8 cellular contexts compared by ENCODE assay signal in genomic region chr9:124258765-124259272, GRCh38. TPM values are rescaled to one million over a fixed set of nuclear protein-coding genes. Genes with fewer than 3 reads are reported as not detected.
DNase-seq lines count a peak whose midpoint lies in the region; ATAC-seq and TF ChIP-seq lines count a peak whose summit lies in the region.

No MANE protein-coding gene starts in this region.

- H3K27me3 Mint-ChIP-seq in endothelial cell (ENCODE audit: unreplicated experiment): peaks cover 15% of the 10 kb centered on the region

- H3K4me1 ChIP-seq in DOHH2 (ENCODE audit: control insufficient read depth, low read length): peaks cover 90% of the 10 kb centered on the region
- H3K4me1 ChIP-seq in PC-3 (ENCODE audit: insufficient read depth, low read length): peaks cover 37% of the 10 kb centered on the region

- H3K4me2 ChIP-seq in DOHH2 (ENCODE audit: low read length) (peak overlapping the region; percentile 63), PC-3 (ENCODE audit: low read length) (peak overlapping the region; percentile 80), neural cell (ENCODE audit: low read length) (peak overlapping the region; percentile 91)

- POLR2A ChIA-PET in PC-3 (lab: Charles Lee; ENCODE audit: unreplicated experiment): interaction anchor here (0.7 kb wide), 1 partner anchor 66 kb away, joined by 7 read pairs; no protein-coding TSS in a partner anchor

- H3K9me3 Mint-ChIP-seq in endothelial cell (ENCODE audit: unreplicated experiment): no peaks in the 10 kb centered on the region

- H3F3A ChIP-seq in DOHH2 (ENCODE audit: control insufficient read depth, insufficient read depth) (peaks cover 32% of the 10 kb centered on the region), PC-3 (ENCODE audit: low read length, unreplicated experiment) (peaks cover 5% of the 10 kb centered on the region), neural cell (ENCODE audit: insufficient read depth, low read length, poor library complexity, severe bottlenecking) (no peaks in the 10 kb centered on the region)

- peaks cover 53% of the 10 kb centered on the region for H3K4me1 Mint-ChIP-seq in endothelial cell (ENCODE audit: unreplicated experiment)

- peaks cover 56% of the 10 kb centered on the region for H3K27me3 ChIP-seq in DOHH2 (ENCODE audit: control insufficient read depth, low read length)
- H3K27me3 ChIP-seq in PC-3 (ENCODE audit: low read length): no peaks in the 10 kb centered on the region
- H3K27me3 ChIP-seq in neural cell (ENCODE audit: insufficient read depth, low read depth, low read length): no peaks in the 10 kb centered on the region

- H3K9ac ChIP-seq in PC-3 (ENCODE audit: low read length) (peak overlapping the region; percentile 67), neural cell (ENCODE audit: low read length) (peak overlapping the region; percentile 62)

- peak overlapping the region; percentile 12 for H3K27ac Mint-ChIP-seq in endothelial cell (ENCODE audit: unreplicated experiment)

- CTCF ChIA-PET in PC-3 (lab: Charles Lee): no interaction called here

- H3K36me3 ChIP-seq in DOHH2 (ENCODE audit: control insufficient read depth, low read length) (no peaks in the 10 kb centered on the region; the same call in 1 of the 2 replicates), PC-3 (ENCODE audit: low read depth, low read length) (peaks cover 2% of the 10 kb centered on the region; the same call in 1 of the 2 replicates), neural cell (ENCODE audit: insufficient read depth, low read length) (no peaks in the 10 kb centered on the region)

- no peaks in the 10 kb centered on the region for H3K9me2 ChIP-seq in DOHH2 (replicated peaks; ENCODE audit: control insufficient read depth, low read length)
- no peaks in the 10 kb centered on the region for H3K9me2 ChIP-seq in PC-3 (replicated peaks; ENCODE audit: low read length)
- no peaks in the 10 kb centered on the region for H3K9me2 ChIP-seq in neural cell (ENCODE audit: insufficient read depth, low read length)

- H3K4me3 ChIP-seq in DOHH2 (ENCODE audit: low read length): peak overlapping the region; percentile 77
- peak overlapping the region; percentile 92 for H3K4me3 ChIP-seq in PC-3 (ENCODE audit: low read length)
- H3K4me3 ChIP-seq in neural cell (ENCODE audit: low read length): peak overlapping the region; percentile 87

- TF ChIP-seq EP300 in neural cell (conservative IDR thresholded peaks at IDR 0.05; ENCODE audit: poor library complexity, severe bottlenecking): no peak

- H3K36me3 Mint-ChIP-seq in endothelial cell (ENCODE audit: low read depth, unreplicated experiment): no peaks in the 10 kb centered on the region

- DNase-seq in PC-3 (peak; percentile 2), endothelial cell (ENCODE audit: low spot score) (peak; percentile 38), activated gamma-delta T cell (lab: John Stamatoyannopoulos, UW) (no peak), activated gamma-delta T cell treated with Interleukin-2 at 50 U/mL for 16 hours (no peak)

- H4K20me1 ChIP-seq in DOHH2 (ENCODE audit: control insufficient read depth, insufficient read depth, low read depth, low read length) (0 out of 2 replicates have a peak, but pooled peaks cover 11% of the 10 kb centered on the region), PC-3 (ENCODE audit: low read length) (peaks cover 29% of the 10 kb centered on the region), neural cell (ENCODE audit: insufficient read depth) (no peaks in the 10 kb centered on the region)

- peak; percentile 10; the same call in 1 of the 2 replicates for ATAC-seq in PC-3
- no peak for ATAC-seq in HG02610 (IDR thresholded peaks at IDR 0.05; ENCODE audit: unreplicated experiment)
- ATAC-seq in HG03439 (IDR thresholded peaks at IDR 0.05; ENCODE audit: unreplicated experiment): no peak

- H3K27ac ChIP-seq in DOHH2 (ENCODE audit: low read depth, low read length) (peak overlapping the region; percentile 16; the same call in 1 of the 2 replicates), PC-3 (ENCODE audit: low read length) (peak overlapping the region; percentile 73), neural cell (ENCODE audit: low read length) (no peak overlapping the region)

- TF ChIP-seq CTCF in DOHH2 (IDR thresholded peaks at IDR 0.05; ENCODE audit: low read depth, low read length, poor library complexity, severe bottlenecking): no peak
- no peak for TF ChIP-seq CTCF in PC-3 (conservative IDR thresholded peaks at IDR 0.05; ENCODE audit: low read depth, low read length)
- no peak for TF ChIP-seq CTCF in endothelial cell (IDR thresholded peaks at IDR 0.05; ENCODE audit: unreplicated experiment)
- no peak for TF ChIP-seq CTCF in neural cell (IDR thresholded peaks at IDR 0.05; ENCODE audit: poor library complexity, severe bottlenecking)

- H3K4me3 Mint-ChIP-seq in endothelial cell (ENCODE audit: unreplicated experiment): peak overlapping the region; percentile 98

- TF ChIP-seq RAD21 in neural cell (conservative IDR thresholded peaks at IDR 0.05): no peak

- BruUV-seq in PC-3 (replicated peaks; lab: Mats Ljungman, UMichigan): no TSS peak

- H2AFZ ChIP-seq in PC-3 (ENCODE audit: low read length) (0 out of 2 replicates have a peak overlapping the region, but pooled peaks have one; percentile 53), neural cell (ENCODE audit: low read depth, low read length) (no peak overlapping the region)

- H3K9me3 ChIP-seq in DOHH2 (ENCODE audit: control insufficient read depth, insufficient read depth, low read length) (no peaks in the 10 kb centered on the region), PC-3 (ENCODE audit: low read length) (no peaks in the 10 kb centered on the region), neural cell (ENCODE audit: low read length) (no peaks in the 10 kb centered on the region)

- H3K79me2 ChIP-seq in DOHH2 (ENCODE audit: control insufficient read depth, low read length): peaks cover 46% of the 10 kb centered on the region
- H3K79me2 ChIP-seq in PC-3 (ENCODE audit: low read length): peaks cover 60% of the 10 kb centered on the region
- H3K79me2 ChIP-seq in neural cell (replicated peaks; ENCODE audit: insufficient read depth, low read length): peaks cover 22% of the 10 kb centered on the region

- intact Hi-C loops in PC-3 (cut with micrococcal nuclease): loop anchor here (5.0 kb wide), 3 partner anchors 37 to 132 kb away; no protein-coding TSS in a partner anchor

TF ChIP-seq in neural cell, 6 proteins besides CTCF, POLR2A, EP300 and RAD21:
- TF ChIP-seq POLR2AphosphoS5 (IDR thresholded peaks at IDR 0.05) (no peak), EZH2 (IDR thresholded peaks at IDR 0.05; ENCODE audit: borderline replicate concordance, insufficient read depth, low read length, poor library complexity, severe bottlenecking) (no peak), SMC3 (conservative IDR thresholded peaks at IDR 0.05; ENCODE audit: poor library complexity) (no peak), MXI1 (conservative IDR thresholded peaks at IDR 0.05; ENCODE audit: poor library complexity, severe bottlenecking) (no peak), REST (IDR thresholded peaks at IDR 0.05; ENCODE audit: borderline replicate concordance) (no peak), TAF1 (IDR thresholded peaks at IDR 0.05; ENCODE audit: low read depth) (no peak)

RNA-seq across cellular contexts. Expression of gene NEK6, which starts 1.1 kb away (rescaled TPM):
- total RNA-seq in PC-3 (2014; rRNA removed): 21.1 and 22.1 TPM in 2 replicates
- total RNA-seq in endothelial cell (ENCODE audit: unreplicated experiment): 43.9 TPM
- 3.8 and 4.6 TPM in 2 replicates for polyA plus RNA-seq in neural cell
- 6.3 and 9.1 TPM in 2 replicates for polyA minus RNA-seq in neural cell

Comparison
In these comparisons a context has a peak if more than half of its experiments do, and no peak if none do; other contexts are left out.
1. DNase-seq: peak in PC-3 (single experiment) and endothelial cell (single experiment); none in activated gamma-delta T cell (single experiment) and activated gamma-delta T cell treated with Interleukin-2 at 50 U/mL for 16 hours (single experiment).
2. Peak in every context shown above with its lines, with median percentiles within 50 percentile points of each other: H3K4me2 ChIP-seq and H3K4me3 ChIP-seq.